In genomic region chr5:66436721-66437120, GRCh38 we compare ENCODE assay signal across 8 cellular contexts.
A peak's percentile ranks its signal among the peaks of the same experiment; 100 is the strongest.
DNase-seq lines count a peak whose midpoint lies in the region; ATAC-seq and TF ChIP-seq lines count a peak whose summit lies in the region.

No MANE protein-coding gene starts in this region.

- no peak overlapping the region for H3K27ac Mint-ChIP-seq in mesothelial cell of epicardium
- H3K27ac Mint-ChIP-seq in activated T-cell treated with anti-CD3 and anti-CD28 coated beads, Interleukin-2, amount 50 U/mL, for 72 hours = no peak overlapping the region

- H3K4me3 ChIP-seq in HFF-Myc (replicated peaks; ENCODE audit: low read depth, low read length) = no peak overlapping the region

- DNase-seq in ELR (ENCODE audit: low read depth) (peak; percentile 26), HFF-Myc (ENCODE audit: extremely low read depth, low read depth) (no peak), SK-N-DZ (ENCODE audit: low spot score) (peak; percentile 20), iPS DF 19.7 (ENCODE audit: low read depth, low spot score) (peak; percentile 15), mesothelial cell of epicardium (ENCODE audit: low spot score in 2 of 2, unreplicated experiment in 2 of 2) (no peak)
- no peak for DNase-seq in activated naive CD4-positive, alpha-beta T cell (lab: John Stamatoyannopoulos, UW)
- no peak for DNase-seq in activated T-cell treated with anti-CD3 and anti-CD28 coated beads, Interleukin-2, amount 50 U/mL, for 72 hours

- TF ChIP-seq CTCF in HFF-Myc (IDR thresholded peaks at IDR 0.05; ENCODE audit: low read depth, low read length, missing control alignments) (peak; percentile 18), mesothelial cell of epicardium (IDR thresholded peaks at IDR 0.05; ENCODE audit: unreplicated experiment) (no peak)

- H3K4me1 Mint-ChIP-seq in mesothelial cell of epicardium = peaks cover 19% of the 10 kb centered on the region
- peaks cover 21% of the 10 kb centered on the region for H3K4me1 Mint-ChIP-seq in activated T-cell treated with anti-CD3 and anti-CD28 coated beads, Interleukin-2, amount 50 U/mL, for 72 hours (ENCODE audit: low read depth)

- no peak overlapping the region for H3K4me3 Mint-ChIP-seq in mesothelial cell of epicardium
- H3K4me3 Mint-ChIP-seq in activated T-cell treated with anti-CD3 and anti-CD28 coated beads, Interleukin-2, amount 50 U/mL, for 72 hours = no peak overlapping the region

- H3K9me3 Mint-ChIP-seq in mesothelial cell of epicardium = peaks cover 11% of the 10 kb centered on the region
- peaks cover 0 to 2% of the 10 kb centered on the region in 2 donors for H3K9me3 Mint-ChIP-seq in activated T-cell treated with anti-CD3 and anti-CD28 coated beads, Interleukin-2, amount 50 U/mL, for 72 hours

- H3K36me3 Mint-ChIP-seq in mesothelial cell of epicardium = no peaks in the 10 kb centered on the region
- no peaks in the 10 kb centered on the region for H3K36me3 Mint-ChIP-seq in activated T-cell treated with anti-CD3 and anti-CD28 coated beads, Interleukin-2, amount 50 U/mL, for 72 hours (ENCODE audit: insufficient read depth in 2 of 2)

- no peaks in the 10 kb centered on the region for H3K27me3 Mint-ChIP-seq in mesothelial cell of epicardium (ENCODE audit: low read depth)
- H3K27me3 Mint-ChIP-seq in activated T-cell treated with anti-CD3 and anti-CD28 coated beads, Interleukin-2, amount 50 U/mL, for 72 hours (ENCODE audit: low read depth) = peaks cover 22% of the 10 kb centered on the region

- no peak for ATAC-seq in HG02763 (IDR thresholded peaks at IDR 0.05; ENCODE audit: unreplicated experiment)
- ATAC-seq in activated T-cell treated with anti-CD3 and anti-CD28 coated beads, Interleukin-2, amount 50 U/mL, for 72 hours (replicated peaks in 1 of 2) = no peak

Comparison
In these comparisons a context has a peak if more than half of its experiments do, and no peak if none do; other contexts are left out.
1. DNase-seq: peak in ELR (single experiment), SK-N-DZ (single experiment) and iPS DF 19.7 (single experiment); none in HFF-Myc (single experiment), mesothelial cell of epicardium (0 of 2), activated naive CD4-positive, alpha-beta T cell (0 of 4) and activated T-cell treated with anti-CD3 and anti-CD28 coated beads, Interleukin-2, amount 50 U/mL, for 72 hours (0 of 2).